In the genomic region with DNA sequence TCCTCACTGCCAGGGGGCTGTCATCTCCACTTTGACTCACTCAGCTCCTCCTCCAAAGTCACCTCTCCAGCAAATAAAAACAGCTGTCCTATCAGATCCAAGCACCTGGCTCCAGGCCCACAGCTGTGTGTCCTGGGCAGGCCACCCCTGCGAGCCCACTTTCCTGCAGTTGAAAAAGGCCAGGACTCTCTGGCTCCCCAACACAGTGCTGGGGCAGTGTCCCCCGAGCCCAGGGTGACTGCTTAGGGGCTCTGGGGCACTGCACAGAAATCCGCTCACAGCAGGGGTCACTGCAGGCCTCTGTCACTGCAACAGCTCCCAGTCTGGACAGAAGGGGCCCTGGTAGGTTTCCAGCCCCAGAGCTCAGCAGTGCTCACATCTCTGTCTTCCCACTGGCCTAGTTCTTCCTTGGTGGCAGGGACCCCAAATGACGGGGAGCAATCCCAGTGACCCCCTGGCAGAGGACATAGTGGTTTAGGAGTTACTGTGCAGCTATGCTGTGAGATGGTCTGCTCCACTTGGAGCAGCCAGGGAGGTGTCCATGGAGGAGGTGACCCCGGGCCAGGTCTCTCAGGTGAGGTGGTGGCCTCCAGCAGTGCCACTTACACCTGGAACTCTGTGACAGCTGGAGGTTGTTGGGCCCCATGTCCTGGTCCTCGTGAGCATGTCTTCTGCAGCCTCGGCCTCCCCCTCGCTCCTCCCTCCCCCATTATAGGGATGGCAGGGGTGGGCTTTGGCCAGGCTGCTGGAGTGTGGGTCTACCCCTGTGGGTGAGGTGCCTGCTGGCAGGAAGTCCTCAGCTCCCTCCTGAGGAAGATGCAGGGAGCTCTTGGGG, we compare ENCODE assay signal across 14 cellular contexts. TPM values are rescaled to one million over a fixed set of nuclear protein-coding genes. Genes with fewer than 3 reads are reported as not detected.
DNase-seq lines count a peak whose midpoint lies in the region; ATAC-seq and TF ChIP-seq lines count a peak whose summit lies in the region.
"Had no signal": no experiment of that assay in that cellular context is flagged by ENCODE, and none has a peak within 500 bp of the region (broad histone marks: within the 10 kb centered on the region; RNA-seq: fewer than 3 reads in every experiment).

No MANE protein-coding gene starts in this region.

- H3K9me3 ChIP-seq in right lobe of liver: no peaks in the 10 kb centered on the region
- H3K9me3 ChIP-seq in vagina: no peaks in the 10 kb centered on the region
- no peaks in the 10 kb centered on the region for H3K9me3 ChIP-seq in HAP-1
- H3K9me3 ChIP-seq: neutrophil had no signal

- no peak overlapping the region for H3K4me3 Mint-ChIP-seq in stimulated activated naive CD8-positive, alpha-beta T cell treated with anti-CD3 and anti-CD28 coated beads, Interleukin-15, amount 100 ng/mL, for 72 hours

- intact Hi-C loops in Right ventricle myocardium inferior (cut with DNase I): no loop called here
- intact Hi-C loops in cardiac septum (cut with DNase I): no loop called here
- intact Hi-C loops in dorsolateral prefrontal cortex (cut with DNase I): no loop called here
- intact Hi-C loops in right lobe of liver (cut with DNase I): no loop called here
- intact Hi-C loops in vagina (cut with DNase I): no loop called here

- H3K36me3 ChIP-seq in right lobe of liver: no peaks in the 10 kb centered on the region
- no peaks in the 10 kb centered on the region for H3K36me3 ChIP-seq in vagina
- no peaks in the 10 kb centered on the region for H3K36me3 ChIP-seq in HAP-1 (replicated peaks)
- H3K36me3 ChIP-seq: neutrophil had no signal

- peak; percentile 59 for DNase-seq in Right ventricle myocardium inferior (ENCODE audit: missing footprints)
- no peak for DNase-seq in cardiac septum (ENCODE audit: low spot score)
- peak in 2 of 10 donors; percentile 24 to 41 for DNase-seq in dorsolateral prefrontal cortex
- peak in 2 of 3 donors; percentile 26 to 53 for DNase-seq in right lobe of liver
- no peak for DNase-seq in vagina (ENCODE audit: extremely low spot score in 2 of 2)
- DNase-seq in SKM-1 (lab: John Stamatoyannopoulos, UW; ENCODE audit: unreplicated experiment): no peak
- no peak for DNase-seq in HAP-1 (ENCODE audit: low spot score in 2 of 2)
- no peak for DNase-seq in stimulated activated naive CD8-positive, alpha-beta T cell treated with anti-CD3 and anti-CD28 coated beads, Interleukin-15, amount 100 ng/mL, for 72 hours
- DNase-seq: activated CD4-positive, alpha-beta T cell treated with anti-CD3 and anti-CD28 coated beads, Interleukin-2, amount 50 U/mL, for 48 hours; NCI-H187 treated with DMSO at 0.1 percent for 48 hours; NK-92 treated with Interleukin-12 subunit alpha and Interleukin-12 subunit beta, amount 100 ng/mL, for 24 hours; stimulated activated CD4-positive, alpha-beta T cell treated with anti-CD3 and anti-CD28 coated beads, Interleukin-1b, Interleukin-23, amount 100 ng/mL, for 48 hours; SW 1271 had no signal

- in situ Hi-C loops in HAP-1 (cut with MboI; ENCODE audit: low sequenced_read_pairs): no loop called here

- H3K4me1 ChIP-seq in right lobe of liver (peaks cover 0 to 55% (median 27%) of the 10 kb centered on the region in 4 donors), vagina (peaks cover 87% of the 10 kb centered on the region), HAP-1 (no peaks in the 10 kb centered on the region)

- H3K9me3 Mint-ChIP-seq in stimulated activated naive CD8-positive, alpha-beta T cell treated with anti-CD3 and anti-CD28 coated beads, Interleukin-15, amount 100 ng/mL, for 72 hours: no peaks in the 10 kb centered on the region

- H3K27ac ChIP-seq in dorsolateral prefrontal cortex (peak overlapping the region in 41 of 59 donors; percentile 2 to 78 (median 50)), right lobe of liver (peak overlapping the region in 1 of 3 donors; percentile 71), vagina (peak overlapping the region; percentile 15)
- H3K27ac ChIP-seq: neutrophil had no signal

- peaks cover 42% of the 10 kb centered on the region for H3K4me1 Mint-ChIP-seq in stimulated activated naive CD8-positive, alpha-beta T cell treated with anti-CD3 and anti-CD28 coated beads, Interleukin-15, amount 100 ng/mL, for 72 hours

- H3K27me3 ChIP-seq in dorsolateral prefrontal cortex (no peaks in the 10 kb centered on the region), right lobe of liver (no peaks in the 10 kb centered on the region), vagina (no peaks in the 10 kb centered on the region), HAP-1 (ENCODE audit: low read depth) (no peaks in the 10 kb centered on the region)

- H3K4me3 ChIP-seq in dorsolateral prefrontal cortex (no peak overlapping the region), right lobe of liver (no peak overlapping the region), vagina (no peak overlapping the region), HAP-1 (no peak overlapping the region)

- 80% methylated on average over 1 of the region's 8 CpGs for WGBS in right lobe of liver (ENCODE audit: insufficient coverage, low coverage, low lambda C conversion rate, missing lambda C conversion rate)

- no peaks in the 10 kb centered on the region for H3K27me3 Mint-ChIP-seq in stimulated activated naive CD8-positive, alpha-beta T cell treated with anti-CD3 and anti-CD28 coated beads, Interleukin-15, amount 100 ng/mL, for 72 hours

- peak; percentile 32 for ATAC-seq in Right ventricle myocardium inferior
- peak; percentile 3 to 11 (median 6) for ATAC-seq in right lobe of liver
- no peak for ATAC-seq in stimulated activated naive CD8-positive, alpha-beta T cell treated with anti-CD3 and anti-CD28 coated beads, Interleukin-15, amount 100 ng/mL, for 72 hours

- no peak for TF ChIP-seq POLR2A in right lobe of liver (IDR thresholded peaks at IDR 0.05)
- TF ChIP-seq POLR2A in vagina (IDR thresholded peaks at IDR 0.05): no peak

- H3K27ac Mint-ChIP-seq in stimulated activated naive CD8-positive, alpha-beta T cell treated with anti-CD3 and anti-CD28 coated beads, Interleukin-15, amount 100 ng/mL, for 72 hours: peak overlapping the region in 1 of 2 donors; percentile 79

- peak in 2 of 56 donors; percentile 15 to 21 for TF ChIP-seq CTCF in dorsolateral prefrontal cortex (IDR thresholded peaks at IDR 0.05 in 54 of 56, conservative IDR thresholded peaks at IDR 0.05 in 2 of 56; ENCODE audit: low read depth in 1 of 56, partially characterized antibody in 56 of 56)
- TF ChIP-seq CTCF in right lobe of liver (IDR thresholded peaks at IDR 0.05): peak in 2 of 4 donors; percentile 17 to 25
- no peak for TF ChIP-seq CTCF in vagina (IDR thresholded peaks at IDR 0.05)

RNA-seq across cellular contexts. Expression of a gene that starts 35.5 kb away (rescaled TPM):
- total RNA-seq in Right ventricle myocardium inferior: 34.9 TPM
- total RNA-seq in cardiac septum: 14.4 TPM
- 100 to 1,000 TPM in 78 of 120 experiments, 10 to 100 TPM in 42; 63.1 to 197 (median 109) TPM for total RNA-seq in dorsolateral prefrontal cortex
- total RNA-seq in right lobe of liver: 10 to 100 TPM; 18.0 to 53.5 (median 31.0) TPM
- total RNA-seq in vagina: 68.5 TPM

Comparison
In these comparisons a context has a peak if more than half of its experiments do, and no peak if none do; other contexts are left out.
1. DNase-seq: peak in Right ventricle myocardium inferior (single experiment) and right lobe of liver (2 of 3); none in cardiac septum (single experiment), vagina (0 of 2), SKM-1 (single experiment), HAP-1 (0 of 2) and stimulated activated naive CD8-positive, alpha-beta T cell treated with anti-CD3 and anti-CD28 coated beads, Interleukin-15, amount 100 ng/mL, for 72 hours (0 of 2).